ENCODE assay signal across 8 cellular contexts in genomic region chr5:157731272-157732129, GRCh38. TPM values are rescaled to one million over a fixed set of nuclear protein-coding genes. Genes with fewer than 3 reads are reported as not detected.
DNase-seq lines count a peak whose midpoint lies in the region; ATAC-seq and TF ChIP-seq lines count a peak whose summit lies in the region.

TSS of gene THG1L (plus strand) at chr5:157731420. CDS start at chr5:157731441, 21 bp downstream.

- DNase-seq in C1 segment of cervical spinal cord (lab: John Stamatoyannopoulos, UW) (peak; percentile 82 to 99 (median 97)), NCI-H748 treated with DMSO at 0.1 percent for 48 hours (lab: John Stamatoyannopoulos, UW) (peak; percentile 92), left lung (peak; percentile 99)
- peak; percentile 95 to 98 for DNase-seq in activated CD4-positive, alpha-beta T cell treated with anti-CD3 and anti-CD28 coated beads, Interleukin-2, amount 50 U/mL, for 24 hours (ENCODE audit: low read depth in 1 of 2, low spot score in 1 of 2)
- peak; percentile 98 to 99 for DNase-seq in stimulated activated CD4-positive, alpha-beta T cell treated with anti-CD3 and anti-CD28 coated beads, Interleukin-2, amount 100 ng/mL, for 48 hours

- H3K9me3 Mint-ChIP-seq in dendritic cell treated with granulocyte-macrophage colony-stimulating factor and Interleukin-4, amounts not matched to agents 40 ng/mL and 50 ng/mL, for 4 days = no peaks in the 10 kb centered on the region

- no peaks in the 10 kb centered on the region for H3K27me3 Mint-ChIP-seq in dendritic cell treated with granulocyte-macrophage colony-stimulating factor and Interleukin-4, amounts not matched to agents 40 ng/mL and 50 ng/mL, for 4 days

- H3K36me3 ChIP-seq in left lung = peaks cover 0 to 31% of the 10 kb centered on the region in 2 donors

- H3K36me3 Mint-ChIP-seq in dendritic cell treated with granulocyte-macrophage colony-stimulating factor and Interleukin-4, amounts not matched to agents 40 ng/mL and 50 ng/mL, for 4 days (ENCODE audit: low read depth) = peaks cover 51% of the 10 kb centered on the region

- H3K4me1 Mint-ChIP-seq in dendritic cell treated with granulocyte-macrophage colony-stimulating factor and Interleukin-4, amounts not matched to agents 40 ng/mL and 50 ng/mL, for 4 days (ENCODE audit: low read depth) = peaks cover 22% of the 10 kb centered on the region

- intact Hi-C loops in dendritic cell treated with granulocyte-macrophage colony-stimulating factor and Interleukin-4, amounts not matched to agents 40 ng/mL and 50 ng/mL, for 4 days (cut with micrococcal nuclease) = loop anchor here (1.0 kb wide), 1 partner anchor 12 kb away; the partner anchor contains the start of gene LSM11
- intact Hi-C loops in left lung (cut with DNase I) = no loop called here

- no peaks in the 10 kb centered on the region for H3K27me3 ChIP-seq in left lung

- H3K4me3 Mint-ChIP-seq in dendritic cell treated with granulocyte-macrophage colony-stimulating factor and Interleukin-4, amounts not matched to agents 40 ng/mL and 50 ng/mL, for 4 days = peak within 1 kb of the TSS; percentile 93

- peaks cover 2 to 15% of the 10 kb centered on the region in 2 donors for H3K4me1 ChIP-seq in left lung

- ATAC-seq in GM19372 (IDR thresholded peaks at IDR 0.05; ENCODE audit: low read depth, unreplicated experiment) = peak; percentile 91
- peak; percentile 82 for ATAC-seq in HG03558 (IDR thresholded peaks at IDR 0.05; ENCODE audit: extremely low read depth, unreplicated experiment)
- ATAC-seq in left lung = peak; percentile 100

- TF ChIP-seq CTCF in left lung (IDR thresholded peaks at IDR 0.05) = no peak

- H3K9me3 ChIP-seq in left lung = no peaks in the 10 kb centered on the region

- H3K27ac ChIP-seq in left lung = peak within 1 kb of the TSS; percentile 92 to 94

- H3K27ac Mint-ChIP-seq in dendritic cell treated with granulocyte-macrophage colony-stimulating factor and Interleukin-4, amounts not matched to agents 40 ng/mL and 50 ng/mL, for 4 days = peak within 1 kb of the TSS; percentile 98

- H3K4me3 ChIP-seq in left lung = peak within 1 kb of the TSS; percentile 66 to 67

RNA-seq across cellular contexts. Expression of gene THG1L, which starts in this region (rescaled TPM):
- total RNA-seq in left lung = 1 to 10 TPM; 8.8 to 9.4 TPM

Comparison
In these comparisons a context has a peak if more than half of its experiments do, and no peak if none do; other contexts are left out.
1. Peak in every context shown above with its lines: DNase-seq, ATAC-seq, H3K4me3 ChIP-seq and H3K27ac ChIP-seq.